ENCODE assay signal across 8 cellular contexts in genomic region chr15:83205725-83206324, GRCh38. TPM values are rescaled to one million over a fixed set of nuclear protein-coding genes. Genes with fewer than 3 reads are reported as not detected.
DNase-seq lines count a peak whose midpoint lies in the region; ATAC-seq and TF ChIP-seq lines count a peak whose summit lies in the region.

No MANE protein-coding gene starts in this region.

- peaks cover 30% of the 10 kb centered on the region for H3K4me1 Mint-ChIP-seq in stimulated activated naive CD8-positive, alpha-beta T cell treated with anti-CD3 and anti-CD28 coated beads, Interleukin-15, Interleukin-2, amounts not matched to agents 100 ng/mL and 50 ng/mL, for 24 hours (ENCODE audit: low read depth)
- H3K4me1 Mint-ChIP-seq in activated naive CD8-positive, alpha-beta T cell treated with anti-CD3 and anti-CD28 coated beads, Interleukin-2, amount 10 ng/mL, durations not matched to agents 7 days and 5 days, result peaks cover 8% of the 10 kb centered on the region

- no peaks in the 10 kb centered on the region for H3K36me3 ChIP-seq in thoracic aorta

- H3K27ac Mint-ChIP-seq in stimulated activated naive CD8-positive, alpha-beta T cell treated with anti-CD3 and anti-CD28 coated beads, Interleukin-15, Interleukin-2, amounts not matched to agents 100 ng/mL and 50 ng/mL, for 24 hours, result peak overlapping the region; percentile 92
- peak overlapping the region; percentile 83 for H3K27ac Mint-ChIP-seq in activated naive CD8-positive, alpha-beta T cell treated with anti-CD3 and anti-CD28 coated beads, Interleukin-2, amount 10 ng/mL, durations not matched to agents 7 days and 5 days

- H3K9me3 ChIP-seq in thoracic aorta, result no peaks in the 10 kb centered on the region

- no peak for ATAC-seq in stimulated activated naive CD8-positive, alpha-beta T cell treated with anti-CD3 and anti-CD28 coated beads, Interleukin-15, Interleukin-2, amounts not matched to agents 100 U/mL and 50 U/mL, for 24 hours
- no peak for ATAC-seq in activated naive CD8-positive, alpha-beta T cell treated with anti-CD3 and anti-CD28 coated beads, Interleukin-2, amount 10 ng/mL, durations not matched to agents 7 days and 5 days (ENCODE audit: low read depth)
- peak; percentile 32 for ATAC-seq in thoracic aorta (ENCODE audit: insufficient number of reproducible peaks, low FRiP score, low read depth)
- no peak for ATAC-seq in esophagus mucosa
- ATAC-seq in GM19467 (IDR thresholded peaks at IDR 0.05; ENCODE audit: unreplicated experiment), result no peak

- no peak for DNase-seq in stimulated activated naive CD8-positive, alpha-beta T cell treated with anti-CD3 and anti-CD28 coated beads, Interleukin-15, Interleukin-2, amounts not matched to agents 100 U/mL and 50 U/mL, for 24 hours
- DNase-seq in activated naive CD8-positive, alpha-beta T cell treated with anti-CD3 and anti-CD28 coated beads, Interleukin-2, amount 10 ng/mL, durations not matched to agents 7 days and 5 days, result no peak
- peak; percentile 86 for DNase-seq in iris pigment epithelial cell (ENCODE audit: low read depth)
- no peak for DNase-seq in thoracic aorta (ENCODE audit: low spot score)
- DNase-seq in NCI-H2029 (lab: John Stamatoyannopoulos, UW), result no peak

- no peaks in the 10 kb centered on the region for H3K27me3 ChIP-seq in thoracic aorta (replicated peaks; ENCODE audit: insufficient read depth)

- H3K9me3 Mint-ChIP-seq in stimulated activated naive CD8-positive, alpha-beta T cell treated with anti-CD3 and anti-CD28 coated beads, Interleukin-15, Interleukin-2, amounts not matched to agents 100 ng/mL and 50 ng/mL, for 24 hours, result no peaks in the 10 kb centered on the region
- no peaks in the 10 kb centered on the region for H3K9me3 Mint-ChIP-seq in activated naive CD8-positive, alpha-beta T cell treated with anti-CD3 and anti-CD28 coated beads, Interleukin-2, amount 10 ng/mL, durations not matched to agents 7 days and 5 days

- POLR2A ChIA-PET in activated naive CD8-positive, alpha-beta T cell treated with anti-CD3 and anti-CD28 coated beads, Interleukin-2, amount 10 ng/mL, durations not matched to agents 7 days and 5 days (lab: Charles Lee), result interaction anchor here (1.0 to 2.0 kb wide), 3 partner anchors 41 to 195 kb away, joined by 3 to 6 read pairs (median 5); partner anchors contain the start of genes C15orf40 and TM6SF1

- peaks cover 6 to 45% of the 10 kb centered on the region in 2 donors for H3K4me1 ChIP-seq in thoracic aorta (ENCODE audit: control insufficient read depth in 1 of 2, low read depth in 2 of 2)

- peak overlapping the region; percentile 94 for H3K4me3 ChIP-seq in thoracic aorta

- peak overlapping the region; percentile 88 to 91 for H3K27ac ChIP-seq in thoracic aorta

- H3K36me3 Mint-ChIP-seq in stimulated activated naive CD8-positive, alpha-beta T cell treated with anti-CD3 and anti-CD28 coated beads, Interleukin-15, Interleukin-2, amounts not matched to agents 100 ng/mL and 50 ng/mL, for 24 hours (ENCODE audit: low read depth), result peaks cover 6% of the 10 kb centered on the region
- peaks cover 5% of the 10 kb centered on the region for H3K36me3 Mint-ChIP-seq in activated naive CD8-positive, alpha-beta T cell treated with anti-CD3 and anti-CD28 coated beads, Interleukin-2, amount 10 ng/mL, durations not matched to agents 7 days and 5 days

- TF ChIP-seq CTCF in thoracic aorta (IDR thresholded peaks at IDR 0.05), result no peak

- H3K4me3 Mint-ChIP-seq in stimulated activated naive CD8-positive, alpha-beta T cell treated with anti-CD3 and anti-CD28 coated beads, Interleukin-15, Interleukin-2, amounts not matched to agents 100 ng/mL and 50 ng/mL, for 24 hours, result peak overlapping the region; percentile 91
- H3K4me3 Mint-ChIP-seq in activated naive CD8-positive, alpha-beta T cell treated with anti-CD3 and anti-CD28 coated beads, Interleukin-2, amount 10 ng/mL, durations not matched to agents 7 days and 5 days, result peak overlapping the region; percentile 85

- peaks cover 44% of the 10 kb centered on the region for H3K27me3 Mint-ChIP-seq in stimulated activated naive CD8-positive, alpha-beta T cell treated with anti-CD3 and anti-CD28 coated beads, Interleukin-15, Interleukin-2, amounts not matched to agents 100 ng/mL and 50 ng/mL, for 24 hours
- peaks cover 24% of the 10 kb centered on the region for H3K27me3 Mint-ChIP-seq in activated naive CD8-positive, alpha-beta T cell treated with anti-CD3 and anti-CD28 coated beads, Interleukin-2, amount 10 ng/mL, durations not matched to agents 7 days and 5 days

RNA-seq across cellular contexts. Expression of gene HDGFL3, which starts 1.8 kb away (rescaled TPM):
- 10 to 100 TPM; 26.6 to 29.0 TPM for total RNA-seq in activated naive CD8-positive, alpha-beta T cell treated with anti-CD3 and anti-CD28 coated beads, Interleukin-2, amount 10 ng/mL, durations not matched to agents 7 days and 5 days
- total RNA-seq in thoracic aorta (100 to 1,000 TPM in 1 of 2 donors, 10 to 100 TPM in 1; 19.6 to 118 TPM), esophagus mucosa (19.1 TPM)
